ENCODE assay signal across 10 cellular contexts in the genomic region with DNA sequence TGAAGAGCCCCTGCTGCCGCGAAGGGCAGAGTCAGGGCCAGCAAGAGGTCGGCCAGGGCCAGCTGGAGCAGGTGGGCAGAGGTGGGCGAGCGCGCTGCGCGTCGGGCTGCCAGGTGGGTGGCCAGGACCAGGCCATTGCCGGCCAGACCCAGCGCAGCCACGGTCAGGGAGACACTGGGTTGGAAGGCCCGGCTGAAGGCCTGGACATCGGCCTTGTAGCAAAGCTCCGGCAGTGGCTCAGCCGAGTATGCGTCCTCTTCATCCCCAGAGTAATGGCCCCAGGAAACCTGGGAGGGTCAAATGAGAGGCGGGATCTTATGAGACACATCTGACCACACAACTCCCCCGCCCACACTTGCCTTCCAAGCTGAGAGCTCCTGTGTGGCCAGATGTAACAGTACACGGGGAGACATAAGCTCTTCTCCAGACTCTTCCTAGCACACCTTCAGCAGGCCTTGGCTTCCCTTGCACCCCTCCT. TPM values are rescaled to one million over a fixed set of nuclear protein-coding genes. Genes with fewer than 3 reads are reported as not detected.
DNase-seq lines count a peak whose midpoint lies in the region; ATAC-seq and TF ChIP-seq lines count a peak whose summit lies in the region.
"Had no signal": no experiment of that assay in that cellular context is flagged by ENCODE, and none has a peak within 500 bp of the region (broad histone marks: within the 10 kb centered on the region; RNA-seq: fewer than 3 reads in every experiment).

No MANE protein-coding gene starts in this region.

- peaks cover 5 to 29% (median 17%) of the 10 kb centered on the region in 11 experiments; a peak in 18 of 22 replicates for H4K20me1 ChIP-seq in BLaER1 treated with 17β-estradiol and CSF1 and Interleukin-3, amounts not matched to agents 10 nM and 100 nM

- intact Hi-C loops in lower leg skin (cut with DNase I; ENCODE audit: low total_unique reads), result loop anchor here (10.0 kb wide), 1 partner anchor 106 kb away; a partner anchor contains a TSS

- H3K27me3 ChIP-seq in BLaER1 treated with 17β-estradiol and CSF1 and Interleukin-3, amounts not matched to agents 10 nM and 100 nM, result peaks cover 21 to 45% (median 41%) of the 10 kb centered on the region in 11 experiments
- H3K27me3 ChIP-seq in HUES48 (ENCODE audit: control insufficient read depth, insufficient read depth, low read length) (peaks cover 51% of the 10 kb centered on the region), muscle layer of duodenum (ENCODE audit: low read depth, low read length) (no peaks in the 10 kb centered on the region)

- no peak for ATAC-seq in GM21737 (IDR thresholded peaks at IDR 0.05; ENCODE audit: unreplicated experiment)

- no peaks in the 10 kb centered on the region for H3K9me3 ChIP-seq in BLaER1 treated with 17β-estradiol and CSF1 and Interleukin-3, amounts not matched to agents 10 nM and 100 nM (replicated peaks in 1 of 11)
- H3K9me3 ChIP-seq in HUES48 (ENCODE audit: control insufficient read depth, insufficient read depth, low read length), result no peaks in the 10 kb centered on the region
- no peaks in the 10 kb centered on the region for H3K9me3 ChIP-seq in muscle layer of duodenum (ENCODE audit: control insufficient read depth in 1 of 2, low read length in 2 of 2)

- H3K4me1 ChIP-seq in BLaER1 treated with 17β-estradiol and CSF1 and Interleukin-3, amounts not matched to agents 10 nM and 100 nM, result peaks cover 52 to 73% (median 67%) of the 10 kb centered on the region in 10 experiments
- H3K4me1 ChIP-seq in HUES48 (ENCODE audit: control insufficient read depth, insufficient read depth, low read length) (peaks cover 33% of the 10 kb centered on the region), muscle layer of duodenum (ENCODE audit: control insufficient read depth in 1 of 2, insufficient read depth in 2 of 2, low read length in 2 of 2) (peaks cover 16 to 56% of the 10 kb centered on the region in 2 donors)

- peak overlapping the region; percentile 80 to 88 (median 84); a peak in 21 of 22 replicates for H3K9ac ChIP-seq in BLaER1 treated with 17β-estradiol and CSF1 and Interleukin-3, amounts not matched to agents 10 nM and 100 nM
- no peak overlapping the region for H3K9ac ChIP-seq in HUES48 (ENCODE audit: low read depth, low read length)

- WGBS in lower leg skin, 2 donors, result 59 to 68% methylated on average over 16 to 20 of the region's 20 CpGs

- no peak for TF ChIP-seq CTCF in lower leg skin (IDR thresholded peaks at IDR 0.05)

- DNase-seq in caudate nucleus (lab: John Stamatoyannopoulos, UW) (no peak), NCI-H2171 (lab: John Stamatoyannopoulos, UW) (no peak), lower leg skin (ENCODE audit: low spot score in 2 of 2) (no peak), NCI-H524 (lab: John Stamatoyannopoulos, UW) (no peak)
- DNase-seq: GOT3 had no signal

- TF ChIP-seq POLR2A in lower leg skin (IDR thresholded peaks at IDR 0.05), result no peak

- peak overlapping the region in 9 of 10 experiments; percentile 40 to 75 (median 65); a peak in 18 of 20 replicates for H3K4me3 ChIP-seq in BLaER1 treated with 17β-estradiol and CSF1 and Interleukin-3, amounts not matched to agents 10 nM and 100 nM
- H3K4me3 ChIP-seq in HUES48 (ENCODE audit: low read depth, low read length) (peak overlapping the region; percentile 50; the same call in 1 of the 2 replicates), muscle layer of duodenum (ENCODE audit: low read depth in 1 of 2, low read length in 2 of 2) (peak overlapping the region; percentile 39 to 93), lower leg skin (ENCODE audit: low read depth, poor library complexity, severe bottlenecking) (no peak overlapping the region)

- peak overlapping the region; percentile 83 to 100 (median 97) for H3K4me2 ChIP-seq in BLaER1 treated with 17β-estradiol and CSF1 and Interleukin-3, amounts not matched to agents 10 nM and 100 nM

- peak overlapping the region; percentile 77 to 95 (median 90); a peak in 21 of 22 replicates for H3K27ac ChIP-seq in BLaER1 treated with 17β-estradiol and CSF1 and Interleukin-3, amounts not matched to agents 10 nM and 100 nM
- no peak overlapping the region for H3K27ac ChIP-seq in HUES48 (ENCODE audit: low read depth, low read length)
- H3K27ac ChIP-seq in caudate nucleus (ENCODE audit: low read depth, low read length), result peak overlapping the region; percentile 98
- peak overlapping the region; percentile 86 for H3K27ac ChIP-seq in muscle layer of duodenum (ENCODE audit: low read length)

- H3K36me3 ChIP-seq in BLaER1 treated with 17β-estradiol and CSF1 and Interleukin-3, amounts not matched to agents 10 nM and 100 nM, result peaks cover 0 to 7% (median 0%) of the 10 kb centered on the region in 11 experiments; a peak in 1 of 22 replicates
- H3K36me3 ChIP-seq in HUES48 (ENCODE audit: control insufficient read depth, insufficient read depth, low read length), result no peaks in the 10 kb centered on the region
- H3K36me3 ChIP-seq in muscle layer of duodenum (ENCODE audit: control insufficient read depth in 1 of 2, insufficient read depth in 2 of 2, low read length in 2 of 2), result no peaks in the 10 kb centered on the region

RNA-seq across cellular contexts. Expression of a gene that starts 1.3 kb away (rescaled TPM):
- total RNA-seq in lower leg skin, result 1 to 10 TPM in 2 of 4 donors, not detected in 2; 1.4 to 1.6 TPM
- total RNA-seq: bronchial epithelial cell had no signal

RNA-seq across cellular contexts. Expression of a gene that starts 2.0 kb away (rescaled TPM):
- total RNA-seq in lower leg skin, result 1 to 10 TPM in 1 of 4 donors, under 1 TPM in 3; 0.13 to 1.5 (median 0.65) TPM

RNA-seq across cellular contexts. Expression of a gene that starts 3.6 kb away (rescaled TPM):
- 10 to 100 TPM; 36.1 to 66.6 (median 44.0) TPM for total RNA-seq in lower leg skin

RNA-seq across cellular contexts. Expression of a gene that starts 21.3 kb away (rescaled TPM):
- 10 to 100 TPM; 10.6 to 19.3 (median 13.7) TPM for total RNA-seq in lower leg skin
